14 cellular contexts compared by ENCODE assay signal in the genomic region with DNA sequence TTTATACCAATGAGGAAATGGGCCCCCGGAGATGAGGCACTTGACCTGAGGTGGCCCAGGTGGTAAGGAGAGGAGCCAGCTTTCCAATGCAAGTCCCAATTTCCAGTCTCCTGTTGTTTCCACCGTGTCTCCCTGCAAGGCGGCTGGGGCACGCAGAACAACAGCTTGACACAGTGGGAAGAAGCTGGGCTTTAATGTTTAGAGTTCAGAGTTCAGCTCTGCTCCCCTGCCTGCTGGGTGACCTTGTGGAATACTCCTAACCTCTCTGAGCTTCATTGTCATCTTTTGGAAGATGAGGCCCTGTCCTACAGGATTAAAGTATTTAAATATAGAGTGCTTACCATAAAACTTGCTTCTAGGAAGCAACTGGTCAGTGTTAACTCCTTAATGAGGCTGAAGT.
A peak's percentile ranks its signal among the peaks of the same experiment; 100 is the strongest.
DNase-seq lines count a peak whose midpoint lies in the region; ATAC-seq and TF ChIP-seq lines count a peak whose summit lies in the region.
"Had no signal": no experiment of that assay in that cellular context is flagged by ENCODE, and none has a peak within 500 bp of the region (broad histone marks: within the 10 kb centered on the region; RNA-seq: fewer than 3 reads in every experiment).

No MANE protein-coding gene starts in this region.

- H4K8ac ChIP-seq in IMR-90 (ENCODE audit: low read depth in 2 of 2, low read length in 2 of 2), result peak overlapping the region; percentile 71 to 83

- H2AFZ ChIP-seq in IMR-90 (replicated peaks; ENCODE audit: low read length, poor library complexity), result no peak overlapping the region

- peak overlapping the region in 6 of 7 donors; percentile 98 to 99 (median 98) for H3K27ac Mint-ChIP-seq in CD14-positive monocyte

- H3K9me3 Mint-ChIP-seq in CD14-positive monocyte, result no peaks in the 10 kb centered on the region
- H3K9me3 Mint-ChIP-seq: activated T-helper 2 cell treated with anti-CD3 and anti-CD28 coated beads, Interferon-gamma antibody, Interleukin-2, Interleukin-4, amounts not matched to agents 10 μg/mL and 5 μg/mL and 100 μg/mL, durations not matched to agents 14 hours and 24 hours and 36 hours; stimulated activated naive CD8-positive, alpha-beta T cell treated with anti-CD3 and anti-CD28 coated beads, Interleukin-15, amount 100 ng/mL, for 72 hours had no signal

- H2AK9ac ChIP-seq in IMR-90 (replicated peaks; ENCODE audit: low read depth, low read length, poor library complexity), result no peak overlapping the region

- peak overlapping the region; percentile 63 for H3K56ac ChIP-seq in IMR-90 (ENCODE audit: extremely low read depth, insufficient read depth, low read length)

- H3K36me3 ChIP-seq in IMR-90 (ENCODE audit: control insufficient read depth, insufficient read depth, low read length), result peaks cover 9% of the 10 kb centered on the region; the same call in 1 of the 2 replicates

- H3K14ac ChIP-seq in IMR-90 (replicated peaks; ENCODE audit: low read depth, low read length), result peak overlapping the region; percentile 23

- intact Hi-C loops in CD14-positive monocyte (cut with micrococcal nuclease), result loop anchor here in 1 of 2 donors (5.0 kb wide), 2 partner anchors 38 to 53 kb away; no protein-coding TSS in a partner anchor
- intact Hi-C loops in IMR-90 (cut with micrococcal nuclease), result loop anchor here (10.0 kb wide), 1 partner anchor 201 kb away; no protein-coding TSS in a partner anchor
- intact Hi-C loops in sciatic nerve (cut with DNase I), result no loop called here

- H3K27ac ChIP-seq in IMR-90 (ENCODE audit: insufficient read depth, low read length) (peak overlapping the region; percentile 82), epithelial cell of prostate (peak overlapping the region; percentile 93)

- peaks cover 39% of the 10 kb centered on the region for H3K9me1 ChIP-seq in IMR-90 (ENCODE audit: insufficient read depth, low read length)

- H4K91ac ChIP-seq in IMR-90 (ENCODE audit: insufficient read depth, low read depth, low read length), result peak overlapping the region; percentile 98

- H3K4me3 Mint-ChIP-seq in CD14-positive monocyte, result no peak overlapping the region

- H4K5ac ChIP-seq in IMR-90 (ENCODE audit: low read depth, low read length), result peak overlapping the region; percentile 49

- POLR2A ChIA-PET in IMR-90 (lab: Charles Lee; ENCODE audit: unreplicated experiment), result no interaction called here

- CTCF ChIA-PET in IMR-90 (lab: Yijun Ruan, JAX), result no interaction called here

- H4K20me1 ChIP-seq in IMR-90 (ENCODE audit: insufficient read depth, low read length), result peaks cover 31% of the 10 kb centered on the region; the same call in 1 of the 2 replicates

- peaks cover 0 to 2% (median 0%) of the 10 kb centered on the region in 3 donors for H3K27me3 Mint-ChIP-seq in CD14-positive monocyte (ENCODE audit: low read depth in 3 of 3)
- H3K27me3 Mint-ChIP-seq: stimulated activated naive CD8-positive, alpha-beta T cell treated with anti-CD3 and anti-CD28 coated beads, Interleukin-15, amount 100 ng/mL, for 72 hours had no signal

- peaks cover 20 to 31% of the 10 kb centered on the region in 2 donors for H3K36me3 Mint-ChIP-seq in CD14-positive monocyte

- H2BK5ac ChIP-seq in IMR-90 (ENCODE audit: low read depth, low read length, poor library complexity, severe bottlenecking), result peak overlapping the region; percentile 90

- no peaks in the 10 kb centered on the region for H3K9me3 ChIP-seq in IMR-90 (ENCODE audit: control insufficient read depth, insufficient read depth, low read length)
- H3K9me3 ChIP-seq: mucosa of descending colon had no signal

- WGBS in IMR-90 (ENCODE audit: extremely low coverage in 2 of 2, insufficient read length in 1 of 2), 2 experiments, result no CpG with 5 or more reads among the region's 4 CpGs

- H3K9ac ChIP-seq in IMR-90 (ENCODE audit: low read depth, low read length), result peak overlapping the region; percentile 20

- peak overlapping the region; percentile 73 for H2BK20ac ChIP-seq in IMR-90 (ENCODE audit: low read depth, low read length)

- peaks cover 79% of the 10 kb centered on the region for H3K4me1 Mint-ChIP-seq in CD14-positive monocyte

- no peak for TF ChIP-seq CTCF in CD14-positive monocyte (IDR thresholded peaks at IDR 0.05)
- TF ChIP-seq CTCF in IMR-90 (conservative IDR thresholded peaks at IDR 0.05; ENCODE audit: low read depth, low read length), result no peak
- TF ChIP-seq CTCF in GM13977 (IDR thresholded peaks at IDR 0.05; ENCODE audit: extremely low read depth, insufficient read depth, missing control alignments), result no peak

- TF ChIP-seq RAD21 in IMR-90 (IDR thresholded peaks at IDR 0.05; ENCODE audit: low read length), result no peak

- peak overlapping the region; percentile 71; the same call in 2 of the 3 replicates for H2BK15ac ChIP-seq in IMR-90 (ENCODE audit: low read depth, low read length)

- ATAC-seq in IMR-90 (ENCODE audit: low read depth) (no peak), sciatic nerve (no peak), GM18868 (IDR thresholded peaks at IDR 0.05; ENCODE audit: unreplicated experiment) (no peak)
- ATAC-seq: stimulated activated naive CD8-positive, alpha-beta T cell treated with anti-CD3 and anti-CD28 coated beads, Interleukin-15, amount 100 ng/mL, for 72 hours had no signal

- H3K4me3 ChIP-seq in IMR-90 (ENCODE audit: insufficient read depth, low read depth, low read length), result no peak overlapping the region
- H3K4me3 ChIP-seq: mucosa of descending colon had no signal

- H3K18ac ChIP-seq in IMR-90 (ENCODE audit: low read depth, low read length), result peak overlapping the region; percentile 75

- in situ Hi-C loops in IMR-90 (cut with MboI; ENCODE audit: low sequenced_read_pairs) (no loop called here), GM13977 (cut with MboI; ENCODE audit: low pct_unique_long_range_greater_than_20kb, low sequenced_read_pairs, unreplicated experiment) (no loop called here)

- H2BK120ac ChIP-seq in IMR-90 (ENCODE audit: low read depth, low read length), result peak overlapping the region; percentile 83

- peak overlapping the region; percentile 57 for H3K23ac ChIP-seq in IMR-90 (ENCODE audit: low read depth, low read length)

- H3K4me2 ChIP-seq in IMR-90 (ENCODE audit: low read depth, low read length), result no peak overlapping the region

- H3K27me3 ChIP-seq in IMR-90 (ENCODE audit: control insufficient read depth, insufficient read depth, low read length), result no peaks in the 10 kb centered on the region

- H3K79me1 ChIP-seq in IMR-90 (ENCODE audit: low read depth in 1 of 2, low read length in 2 of 2), result peaks cover 23 to 84% of the 10 kb centered on the region in 2 experiments

- H2AK5ac ChIP-seq in IMR-90 (ENCODE audit: low read depth, low read length), result peak overlapping the region; percentile 90

- BruUV-seq in IMR-90 (replicated peaks; lab: Mats Ljungman, UMichigan), result no TSS peak

- H3K4ac ChIP-seq in IMR-90 (ENCODE audit: low read depth, low read length), result peak overlapping the region; percentile 96

- DNase-seq in CD14-positive monocyte (ENCODE audit: low spot score), result no peak
- no peak for DNase-seq in IMR-90
- DNase-seq in epithelial cell of prostate (ENCODE audit: low read depth, low spot score), result no peak
- DNase-seq in sciatic nerve (ENCODE audit: low spot score), result peak; percentile 19
- DNase-seq in SKM-1 (lab: John Stamatoyannopoulos, UW; ENCODE audit: unreplicated experiment), result no peak
- no peak for DNase-seq in GM13977 (ENCODE audit: low spot score)
- DNase-seq in mucosa of gallbladder (ENCODE audit: low spot score), result no peak
- DNase-seq: cortex of kidney; DND-41; NCI-H1436 treated with DMSO at 0.1 percent for 48 hours; stimulated activated naive CD8-positive, alpha-beta T cell treated with anti-CD3 and anti-CD28 coated beads, Interleukin-15, amount 100 ng/mL, for 72 hours had no signal

- dilution Hi-C loops in IMR-90 (cut with HindIII; ENCODE audit: low sequenced_read_pairs, unreplicated experiment), result no loop called here

- no peak for TF ChIP-seq POLR2A in IMR-90 (IDR thresholded peaks at IDR 0.05; ENCODE audit: low read depth, low read length)

- peaks cover 67% of the 10 kb centered on the region for H3K4me1 ChIP-seq in IMR-90 (ENCODE audit: control insufficient read depth, insufficient read depth, low read length)

TF ChIP-seq in IMR-90, 13 proteins besides CTCF, POLR2A, EP300 and RAD21:
- TF ChIP-seq BHLHE40 (IDR thresholded peaks at IDR 0.05; ENCODE audit: low read depth, low read length), result no peak
